ENCODE assay signal across 13 cellular contexts in genomic region chr15:44215594-44215993, GRCh38. TPM values are rescaled to one million over a fixed set of nuclear protein-coding genes. Genes with fewer than 3 reads are reported as not detected.
A peak's percentile ranks its signal among the peaks of the same experiment; 100 is the strongest.
DNase-seq lines count a peak whose midpoint lies in the region; ATAC-seq, FAIRE-seq and TF ChIP-seq lines count a peak whose summit lies in the region.
"Had no signal": no experiment of that assay in that cellular context is flagged by ENCODE, and none has a peak within 500 bp of the region (broad histone marks: within the 10 kb centered on the region; RNA-seq: fewer than 3 reads in every experiment).

No MANE protein-coding gene starts in this region.

- no peaks in the 10 kb centered on the region for H3K9me1 ChIP-seq in endothelial cell of umbilical vein (replicated peaks; ENCODE audit: control insufficient read depth, extremely low read depth, insufficient read depth, low read length)

- intact Hi-C loops in Panc1 (cut with micrococcal nuclease; ENCODE audit: unreplicated experiment): loop anchor here (5.0 kb wide), 1 partner anchor 148 kb away; no protein-coding TSS in a partner anchor
- intact Hi-C loops in endothelial cell of umbilical vein (cut with micrococcal nuclease): loop anchor here (5.0 kb wide), 3 partner anchors 78 to 287 kb away; no protein-coding TSS in a partner anchor
- intact Hi-C loops in OCI-LY7 (cut with micrococcal nuclease; ENCODE audit: unreplicated experiment): loop anchor here (5.0 kb wide), 1 partner anchor 313 kb away; no protein-coding TSS in a partner anchor

- no peaks in the 10 kb centered on the region for H4K20me1 ChIP-seq in endothelial cell of umbilical vein (replicated peaks; ENCODE audit: control insufficient read depth, extremely low read depth, insufficient read depth, low read length)
- no peaks in the 10 kb centered on the region for H4K20me1 ChIP-seq in OCI-LY7 (ENCODE audit: insufficient read depth, low read length)

- in situ Hi-C loops in Panc1 (cut with HindIII; ENCODE audit: low pct_unique_long_range_greater_than_20kb, low sequenced_read_pairs): no loop called here

- H3K9me3 ChIP-seq in Panc1 (ENCODE audit: control insufficient read depth, insufficient read depth, low read depth, low read length): no peaks in the 10 kb centered on the region
- H3K9me3 ChIP-seq in endothelial cell of umbilical vein (replicated peaks; ENCODE audit: control insufficient read depth, insufficient read depth, low read length): no peaks in the 10 kb centered on the region
- no peaks in the 10 kb centered on the region for H3K9me3 ChIP-seq in OCI-LY7 (ENCODE audit: low read length)
- H3K9me3 ChIP-seq: stomach had no signal

- peak overlapping the region; percentile 38 for H3K4me2 ChIP-seq in endothelial cell of umbilical vein (ENCODE audit: insufficient read depth, low read length)
- H3K4me2 ChIP-seq in OCI-LY7 (ENCODE audit: low read length): no peak overlapping the region

- no peaks in the 10 kb centered on the region for H3K27me3 ChIP-seq in Panc1 (ENCODE audit: control insufficient read depth, insufficient read depth, low read length)
- H3K27me3 ChIP-seq in endothelial cell of umbilical vein (ENCODE audit: control insufficient read depth in 2 of 2, insufficient read depth in 2 of 2, low read length in 2 of 2): no peaks in the 10 kb centered on the region

- no peak for TF ChIP-seq POLR2A in endothelial cell of umbilical vein (IDR thresholded peaks at IDR 0.05; ENCODE audit: low read depth, low read length)
- no peak for TF ChIP-seq POLR2A in erythroblast (IDR thresholded peaks at IDR 0.05; ENCODE audit: low read length)

- FAIRE-seq in endothelial cell of umbilical vein (lab: Jason Lieb, UNC): peak; percentile 88

- no peaks in the 10 kb centered on the region for H3K9me2 ChIP-seq in OCI-LY7 (ENCODE audit: insufficient read depth, low read length)

- CTCF ChIA-PET in Panc1 (lab: Charles Lee) (no interaction called here), endothelial cell of umbilical vein (lab: Charles Lee) (interaction anchor here (0.9 to 1.8 kb wide), 5 partner anchors 17 to 359 kb away, joined by 3 to 4 read pairs (median 4); no protein-coding TSS in a partner anchor), OCI-LY7 (lab: Charles Lee; ENCODE audit: unreplicated experiment) (no interaction called here)

- peak; percentile 94 for DNase-seq in ELR (ENCODE audit: low read depth)
- peak; percentile 64 for DNase-seq in Panc1 (ENCODE audit: low read depth, low spot score)
- peak; percentile 61 for DNase-seq in endothelial cell of umbilical vein (ENCODE audit: low read depth, low spot score)
- DNase-seq in pulmonary artery endothelial cell (ENCODE audit: low read depth, low spot score): peak; percentile 33
- DNase-seq in erythroblast (lab: John Stamatoyannopoulos, UW): no peak
- no peak for DNase-seq in cerebellum (ENCODE audit: low spot score)
- DNase-seq in activated naive CD4-positive, alpha-beta T cell (lab: John Stamatoyannopoulos, UW): no peak
- DNase-seq in OCI-LY7 (ENCODE audit: low spot score): no peak
- DNase-seq: cortex of kidney; NCI-H187 treated with DMSO at 0.1 percent for 48 hours; stimulated activated CD4-positive, alpha-beta T cell treated with anti-CD3 and anti-CD28 coated beads, Interleukin-1b, Interleukin-23, amount 100 ng/mL, for 48 hours; stomach had no signal

- POLR2A ChIA-PET in Panc1 (lab: Charles Lee) (no interaction called here), endothelial cell of umbilical vein (lab: Charles Lee) (interaction anchor here (0.7 kb wide), 2 partner anchors 25 to 133 kb away, joined by 4 to 6 read pairs; no protein-coding TSS in a partner anchor), OCI-LY7 (lab: Charles Lee) (interaction anchor here (0.7 kb wide), 1 partner anchor 133 kb away, joined by 4 read pairs; no protein-coding TSS in a partner anchor)

- no TSS peak for BruUV-seq in Panc1 (replicated peaks; lab: Mats Ljungman, UMichigan)
- BruUV-seq in endothelial cell of umbilical vein (replicated peaks; lab: Mats Ljungman, UMichigan): no TSS peak
- BruUV-seq in OCI-LY7 (replicated peaks; lab: Mats Ljungman, UMichigan): no TSS peak

- TF ChIP-seq CTCF in Panc1 (IDR thresholded peaks at IDR 0.05) (no peak), endothelial cell of umbilical vein (IDR thresholded peaks at IDR 0.05; ENCODE audit: extremely low read depth in 1 of 2, insufficient read depth in 1 of 2, low read depth in 1 of 2, low read length in 2 of 2) (no peak), OCI-LY7 (conservative IDR thresholded peaks at IDR 0.05; ENCODE audit: low read length) (no peak)

- no peak overlapping the region for H3K9ac ChIP-seq in endothelial cell of umbilical vein (replicated peaks; ENCODE audit: extremely low read depth, insufficient read depth, low read length)

- H3K36me3 ChIP-seq in Panc1 (ENCODE audit: control insufficient read depth, insufficient read depth, low read length) (no peaks in the 10 kb centered on the region), endothelial cell of umbilical vein (ENCODE audit: control insufficient read depth in 2 of 2, extremely low read depth in 1 of 2, insufficient read depth in 2 of 2, low read length in 2 of 2) (no peaks in the 10 kb centered on the region), OCI-LY7 (ENCODE audit: insufficient read depth, low read length) (no peaks in the 10 kb centered on the region)
- H3K36me3 ChIP-seq: stomach had no signal

- H3K79me2 ChIP-seq in endothelial cell of umbilical vein (ENCODE audit: control insufficient read depth, insufficient read depth, low read length) (no peaks in the 10 kb centered on the region), OCI-LY7 (ENCODE audit: insufficient read depth, low read depth, low read length) (no peaks in the 10 kb centered on the region)

- dilution Hi-C loops in endothelial cell of umbilical vein (cut with MboI; ENCODE audit: extremely low pct_ligation_motif_present, low sequenced_read_pairs): no loop called here

- peak; percentile 93 for ATAC-seq in Panc1

- H3K4me3 ChIP-seq in Panc1 (ENCODE audit: low read depth in 2 of 2, low read length in 2 of 2) (no peak overlapping the region), endothelial cell of umbilical vein (replicated peaks in 1 of 3; ENCODE audit: insufficient read depth in 1 of 3, low read depth in 1 of 3, low read length in 3 of 3) (peak overlapping the region in 1 of 3 experiments; percentile 13), OCI-LY7 (ENCODE audit: low read depth, low read length, poor library complexity, severe bottlenecking) (no peak overlapping the region)
- H3K4me3 ChIP-seq: stomach had no signal

- H2AFZ ChIP-seq in endothelial cell of umbilical vein (ENCODE audit: low read depth, low read length): peak overlapping the region; percentile 72
- H2AFZ ChIP-seq in OCI-LY7 (ENCODE audit: low read length): no peak overlapping the region

- H3K4me1 ChIP-seq in Panc1 (ENCODE audit: control insufficient read depth, insufficient read depth, low read length): peaks cover 5% of the 10 kb centered on the region; the same call in 1 of the 2 replicates
- H3K4me1 ChIP-seq in endothelial cell of umbilical vein (ENCODE audit: control insufficient read depth, extremely low read depth, insufficient read depth, low read length): peaks cover 14% of the 10 kb centered on the region
- H3K4me1 ChIP-seq in OCI-LY7 (ENCODE audit: insufficient read depth, low read length, poor library complexity, severe bottlenecking): no peaks in the 10 kb centered on the region

- no peak overlapping the region for H3K27ac ChIP-seq in Panc1 (ENCODE audit: low read length)
- H3K27ac ChIP-seq in endothelial cell of umbilical vein (ENCODE audit: insufficient read depth, low read depth, low read length): no peak overlapping the region
- no peak overlapping the region for H3K27ac ChIP-seq in OCI-LY7 (ENCODE audit: low read depth, low read length, poor library complexity, severe bottlenecking)
- H3K27ac ChIP-seq: stomach had no signal

TF ChIP-seq in endothelial cell of umbilical vein, 7 proteins besides CTCF, POLR2A, EP300 and RAD21:
- TF ChIP-seq MYC (IDR thresholded peaks at IDR 0.05; ENCODE audit: low read depth, low read length) (no peak), POLR2AphosphoS5 (IDR thresholded peaks at IDR 0.05; ENCODE audit: insufficient read depth, low read depth, low read length) (peak; percentile 46), FOS (IDR thresholded peaks at IDR 0.05; ENCODE audit: borderline replicate concordance, insufficient read depth, low read length) (peak; percentile 83), GATA2 (IDR thresholded peaks at IDR 0.05; ENCODE audit: insufficient read depth, insufficient read length, low read depth, low read length) (peak; percentile 42), EZH2 (IDR thresholded peaks at IDR 0.05; ENCODE audit: borderline replicate concordance, low read depth, low read length, severe bottlenecking) (no peak), JUN (IDR thresholded peaks at IDR 0.05; ENCODE audit: borderline replicate concordance, insufficient read depth, insufficient read length, low read depth) (peak; percentile 73)
- TF ChIP-seq, protein P1, sequence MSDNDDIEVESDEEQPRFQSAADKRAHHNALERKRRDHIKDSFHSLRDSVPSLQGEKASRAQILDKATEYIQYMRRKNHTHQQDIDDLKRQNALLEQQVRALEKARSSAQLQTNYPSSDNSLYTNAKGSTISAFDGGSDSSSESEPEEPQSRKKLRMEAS (IDR thresholded peaks at IDR 0.05; ENCODE audit: insufficient read depth, insufficient read length): no peak

RNA-seq across cellular contexts. Expression of gene FRMD5, which starts 20.5 kb away (rescaled TPM):
- total RNA-seq in Panc1 (2021; ENCODE audit: unreplicated experiment) (18.3 TPM), endothelial cell of umbilical vein (16.7 and 18.2 TPM in 2 replicates), pulmonary artery endothelial cell (25.1 and 33.3 TPM in 2 replicates), cerebellum (27.9 TPM), OCI-LY7 (2022) (not detected in 2 replicates)
- polyA plus RNA-seq in Panc1 (2012; ENCODE audit: insufficient read length): 10.9 TPM
- polyA plus RNA-seq in endothelial cell of umbilical vein: 17.9 and 20.2 TPM in 2 replicates
- polyA plus RNA-seq in endothelial cell of umbilical vein (2011; cell fraction: cytosol; rRNA removed): 13.6 TPM in 2 replicates
- polyA plus RNA-seq in endothelial cell of umbilical vein (2011; cell fraction: nucleus; rRNA removed): 36.3 and 45.2 TPM in 2 replicates
- polyA plus RNA-seq in endothelial cell of umbilical vein (2012): 6.8 and 9.1 TPM in 2 replicates
- polyA minus RNA-seq in endothelial cell of umbilical vein: 50.2 and 59.0 TPM in 2 replicates
- polyA minus RNA-seq in endothelial cell of umbilical vein (2011; cell fraction: cytosol; rRNA and poly(A)+ RNA removed): 0.92 TPM
- 33.4 and 36.9 TPM in 2 replicates for polyA minus RNA-seq in endothelial cell of umbilical vein (2011; cell fraction: nucleus; rRNA and poly(A)+ RNA removed)
- not detected in 2 replicates for total RNA-seq in OCI-LY7 (2014; rRNA removed; shearing (Covaris generic))
- total RNA-seq: activated T-helper 1 cell treated with anti-CD3 and anti-CD28 coated beads, Interleukin-12 subunit alpha, Interleukin-12 subunit beta, Interleukin-2, Interleukin-4 antibody, amounts not matched to agents 30 ng/mL and 10 ng/mL and 1 ng/mL, durations not matched to agents 14 hours and 24 hours and 36 hours had no signal

Comparison
In these comparisons a context has a peak if more than half of its experiments do, and no peak if none do; other contexts are left out.
1. DNase-seq: peak in ELR (single experiment), Panc1 (single experiment), endothelial cell of umbilical vein (single experiment) and pulmonary artery endothelial cell (single experiment); none in erythroblast (0 of 2), cerebellum (single experiment), activated naive CD4-positive, alpha-beta T cell (0 of 4) and OCI-LY7 (single experiment).
2. RNA of gene FRMD5, which starts 20.5 kb away (total RNA-seq): 27.9 TPM in cerebellum (single experiment), 25.1 to 33.3 TPM in pulmonary artery endothelial cell, 18.3 TPM in Panc1 (single experiment) and 16.7 to 18.2 TPM in endothelial cell of umbilical vein; not detected in OCI-LY7; every median in the first group is over 10 times any median in the second.